Comparison of ENCODE assay signal across 16 cellular contexts in genomic region chr4:177251237-177251636, GRCh38. TPM values are rescaled to one million over a fixed set of nuclear protein-coding genes. Genes with fewer than 3 reads are reported as not detected.
A peak's percentile ranks its signal among the peaks of the same experiment; 100 is the strongest.
DNase-seq lines count a peak whose midpoint lies in the region; ATAC-seq and TF ChIP-seq lines count a peak whose summit lies in the region.
"Had no signal": no experiment of that assay in that cellular context is flagged by ENCODE, and none has a peak within 500 bp of the region (broad histone marks: within the 10 kb centered on the region; RNA-seq: fewer than 3 reads in every experiment).

No MANE protein-coding gene starts in this region.

- no peaks in the 10 kb centered on the region for H3K9me3 Mint-ChIP-seq in activated naive CD8-positive, alpha-beta T cell treated with anti-CD3 and anti-CD28 coated beads for 36 hours
- no peaks in the 10 kb centered on the region for H3K9me3 Mint-ChIP-seq in activated naive CD8-positive, alpha-beta T cell treated with anti-CD3 and anti-CD28 coated beads, Interleukin-2, amount 50 U/mL, for 24 hours
- no peaks in the 10 kb centered on the region for H3K9me3 Mint-ChIP-seq in activated T-helper 1 cell treated with anti-CD3 and anti-CD28 coated beads, Interleukin-12 subunit alpha, Interleukin-12 subunit beta, Interleukin-2, Interleukin-4 antibody, amounts not matched to agents 30 ng/mL and 10 ng/mL and 1 ng/mL, durations not matched to agents 14 hours and 24 hours and 36 hours
- H3K9me3 Mint-ChIP-seq: natural killer cell treated with Interleukin-12 subunit alpha and Interleukin-12 subunit beta and Interleukin-15 and Interleukin-18, amount 100 ng/mL, for 72 hours had no signal

- H3K4me1 ChIP-seq in transverse colon: peaks cover 0 to 12% (median 0%) of the 10 kb centered on the region in 4 donors
- no peaks in the 10 kb centered on the region for H3K4me1 ChIP-seq in left ventricle myocardium inferior

- no peak for TF ChIP-seq CTCF in transverse colon (IDR thresholded peaks at IDR 0.05)
- no peak for TF ChIP-seq CTCF in left ventricle myocardium inferior (IDR thresholded peaks at IDR 0.05; ENCODE audit: borderline replicate concordance)
- TF ChIP-seq CTCF in foreskin fibroblast (IDR thresholded peaks at IDR 0.05; ENCODE audit: low read depth, low read length): no peak

- intact Hi-C loops in activated T-helper 1 cell treated with anti-CD3 and anti-CD28 coated beads, Interleukin-12 subunit alpha, Interleukin-12 subunit beta, Interleukin-2, Interleukin-4 antibody, amounts not matched to agents 30 ng/mL and 10 ng/mL and 1 ng/mL, durations not matched to agents 14 hours and 24 hours and 36 hours (cut with micrococcal nuclease): loop anchor here (2.0 kb wide), 2 partner anchors 148 to 190 kb away; no protein-coding TSS in a partner anchor
- intact Hi-C loops in transverse colon (cut with DNase I; ENCODE audit: low total_unique reads) (no loop called here), left ventricle myocardium inferior (cut with micrococcal nuclease) (loop anchor here (5.0 kb wide), 1 partner anchor 86 kb away; no protein-coding TSS in a partner anchor)

- H3K4me1 Mint-ChIP-seq in activated naive CD8-positive, alpha-beta T cell treated with anti-CD3 and anti-CD28 coated beads for 36 hours: peaks cover 8% of the 10 kb centered on the region
- H3K4me1 Mint-ChIP-seq in activated naive CD8-positive, alpha-beta T cell treated with anti-CD3 and anti-CD28 coated beads, Interleukin-2, amount 50 U/mL, for 24 hours: peaks cover 10% of the 10 kb centered on the region
- H3K4me1 Mint-ChIP-seq in activated T-helper 1 cell treated with anti-CD3 and anti-CD28 coated beads, Interleukin-12 subunit alpha, Interleukin-12 subunit beta, Interleukin-2, Interleukin-4 antibody, amounts not matched to agents 30 ng/mL and 10 ng/mL and 1 ng/mL, durations not matched to agents 14 hours and 24 hours and 36 hours (ENCODE audit: low read depth): peaks cover 15% of the 10 kb centered on the region

- no peaks in the 10 kb centered on the region for H3K36me3 Mint-ChIP-seq in activated naive CD8-positive, alpha-beta T cell treated with anti-CD3 and anti-CD28 coated beads for 36 hours
- no peaks in the 10 kb centered on the region for H3K36me3 Mint-ChIP-seq in activated naive CD8-positive, alpha-beta T cell treated with anti-CD3 and anti-CD28 coated beads, Interleukin-2, amount 50 U/mL, for 24 hours (ENCODE audit: low read depth)
- no peaks in the 10 kb centered on the region for H3K36me3 Mint-ChIP-seq in activated T-helper 1 cell treated with anti-CD3 and anti-CD28 coated beads, Interleukin-12 subunit alpha, Interleukin-12 subunit beta, Interleukin-2, Interleukin-4 antibody, amounts not matched to agents 30 ng/mL and 10 ng/mL and 1 ng/mL, durations not matched to agents 14 hours and 24 hours and 36 hours (ENCODE audit: low read depth)
- H3K36me3 Mint-ChIP-seq: natural killer cell treated with Interleukin-12 subunit alpha and Interleukin-12 subunit beta and Interleukin-15 and Interleukin-18, amount 100 ng/mL, for 72 hours had no signal

- H3K4me3 Mint-ChIP-seq in activated naive CD8-positive, alpha-beta T cell treated with anti-CD3 and anti-CD28 coated beads for 36 hours: no peak overlapping the region
- H3K4me3 Mint-ChIP-seq in activated naive CD8-positive, alpha-beta T cell treated with anti-CD3 and anti-CD28 coated beads, Interleukin-2, amount 50 U/mL, for 24 hours: no peak overlapping the region
- H3K4me3 Mint-ChIP-seq in activated T-helper 1 cell treated with anti-CD3 and anti-CD28 coated beads, Interleukin-12 subunit alpha, Interleukin-12 subunit beta, Interleukin-2, Interleukin-4 antibody, amounts not matched to agents 30 ng/mL and 10 ng/mL and 1 ng/mL, durations not matched to agents 14 hours and 24 hours and 36 hours: no peak overlapping the region
- H3K4me3 Mint-ChIP-seq: natural killer cell treated with Interleukin-12 subunit alpha and Interleukin-12 subunit beta and Interleukin-15 and Interleukin-18, amount 100 ng/mL, for 72 hours had no signal

- no peaks in the 10 kb centered on the region for H3K27me3 ChIP-seq in transverse colon
- peaks cover 7% of the 10 kb centered on the region for H3K27me3 ChIP-seq in left ventricle myocardium inferior (ENCODE audit: low read depth)

- no peak overlapping the region for H3K4me3 ChIP-seq in transverse colon
- H3K4me3 ChIP-seq in left ventricle myocardium inferior: no peak overlapping the region
- H3K4me3 ChIP-seq in foreskin fibroblast (ENCODE audit: low read depth in 1 of 2, low read length in 2 of 2): no peak overlapping the region
- H3K4me3 ChIP-seq: thoracic aorta had no signal

- no peak for ATAC-seq in activated naive CD8-positive, alpha-beta T cell treated with anti-CD3 and anti-CD28 coated beads, Interleukin-2, amount 50 U/mL, for 24 hours
- ATAC-seq: natural killer cell treated with Interleukin-12 subunit alpha and Interleukin-12 subunit beta and Interleukin-15 and Interleukin-18, amount 100 ng/mL, for 72 hours had no signal

- TF ChIP-seq EP300 in transverse colon (IDR thresholded peaks at IDR 0.05; ENCODE audit: low read depth): no peak

- peaks cover 16% of the 10 kb centered on the region for H3K27me3 Mint-ChIP-seq in activated naive CD8-positive, alpha-beta T cell treated with anti-CD3 and anti-CD28 coated beads for 36 hours
- H3K27me3 Mint-ChIP-seq in activated naive CD8-positive, alpha-beta T cell treated with anti-CD3 and anti-CD28 coated beads, Interleukin-2, amount 50 U/mL, for 24 hours: peaks cover 11% of the 10 kb centered on the region
- H3K27me3 Mint-ChIP-seq in activated T-helper 1 cell treated with anti-CD3 and anti-CD28 coated beads, Interleukin-12 subunit alpha, Interleukin-12 subunit beta, Interleukin-2, Interleukin-4 antibody, amounts not matched to agents 30 ng/mL and 10 ng/mL and 1 ng/mL, durations not matched to agents 14 hours and 24 hours and 36 hours (ENCODE audit: insufficient read depth): peaks cover 18% of the 10 kb centered on the region

- no peaks in the 10 kb centered on the region for H3K9me3 ChIP-seq in transverse colon
- H3K9me3 ChIP-seq in left ventricle myocardium inferior (replicated peaks): no peaks in the 10 kb centered on the region
- H3K9me3 ChIP-seq: thoracic aorta had no signal

- no peaks in the 10 kb centered on the region for H3K36me3 ChIP-seq in transverse colon
- no peaks in the 10 kb centered on the region for H3K36me3 ChIP-seq in left ventricle myocardium inferior
- H3K36me3 ChIP-seq: thoracic aorta had no signal

- no peak for TF ChIP-seq POLR2A in transverse colon (IDR thresholded peaks at IDR 0.05)

- no peak overlapping the region for H3K27ac Mint-ChIP-seq in activated naive CD8-positive, alpha-beta T cell treated with anti-CD3 and anti-CD28 coated beads for 36 hours
- no peak overlapping the region for H3K27ac Mint-ChIP-seq in activated naive CD8-positive, alpha-beta T cell treated with anti-CD3 and anti-CD28 coated beads, Interleukin-2, amount 50 U/mL, for 24 hours
- no peak overlapping the region for H3K27ac Mint-ChIP-seq in activated T-helper 1 cell treated with anti-CD3 and anti-CD28 coated beads, Interleukin-12 subunit alpha, Interleukin-12 subunit beta, Interleukin-2, Interleukin-4 antibody, amounts not matched to agents 30 ng/mL and 10 ng/mL and 1 ng/mL, durations not matched to agents 14 hours and 24 hours and 36 hours
- H3K27ac Mint-ChIP-seq: natural killer cell treated with Interleukin-12 subunit alpha and Interleukin-12 subunit beta and Interleukin-15 and Interleukin-18, amount 100 ng/mL, for 72 hours had no signal

- peak; percentile 8 for DNase-seq in activated naive CD8-positive, alpha-beta T cell treated with anti-CD3 and anti-CD28 coated beads for 36 hours
- no peak for DNase-seq in activated naive CD8-positive, alpha-beta T cell treated with anti-CD3 and anti-CD28 coated beads, Interleukin-2, amount 50 U/mL, for 24 hours
- peak; percentile 87 for DNase-seq in NOMO-1 treated with DMSO at 0.1 percent for 48 hours (lab: John Stamatoyannopoulos, UW; ENCODE audit: unreplicated experiment)
- DNase-seq in activated T-helper 1 cell treated with anti-CD3 and anti-CD28 coated beads, Interleukin-12 subunit alpha, Interleukin-12 subunit beta, Interleukin-2, Interleukin-4 antibody, amounts not matched to agents 30 ng/mL and 10 ng/mL and 1 ng/mL, durations not matched to agents 14 hours and 24 hours and 36 hours (ENCODE audit: low spot score): peak; percentile 3
- peak; percentile 15 for DNase-seq in transverse colon
- no peak for DNase-seq in left ventricle myocardium inferior
- DNase-seq in amniotic stem cell (lab: John Stamatoyannopoulos, UW): no peak
- no peak for DNase-seq in foreskin fibroblast
- DNase-seq: aorta, COR-L47, EL, NCI-H2029 treated with DMSO at 0.1 percent for 48 hours, NCI-H748 treated with DMSO at 0.1 percent for 48 hours, posterior cingulate gyrus had no signal

- H3K27ac ChIP-seq in transverse colon: no peak overlapping the region
- no peak overlapping the region for H3K27ac ChIP-seq in left ventricle myocardium inferior (replicated peaks)
- H3K27ac ChIP-seq: thoracic aorta had no signal

- 24 to 38% methylated on average over 7 of the region's 7 CpGs for WGBS in transverse colon (ENCODE audit: low coverage in 1 of 2), 2 donors

- in situ Hi-C loops in transverse colon (cut with MboI; ENCODE audit: low pct_ligation_motif_present in 1 of 4, low pct_unique_long_range_greater_than_20kb in 1 of 4, low sequenced_read_pairs in 3 of 4): no loop called here

RNA-seq across cellular contexts. Expression of gene NEIL3, which starts 58.4 kb away (rescaled TPM):
- total RNA-seq in activated naive CD8-positive, alpha-beta T cell treated with anti-CD3 and anti-CD28 coated beads for 36 hours: 10 to 100 TPM; 14.7 to 15.2 TPM
- 12.9 and 13.6 TPM in 2 replicates for total RNA-seq in activated T-helper 1 cell treated with anti-CD3 and anti-CD28 coated beads, Interleukin-12 subunit alpha, Interleukin-12 subunit beta, Interleukin-2, Interleukin-4 antibody, amounts not matched to agents 30 ng/mL and 10 ng/mL and 1 ng/mL, durations not matched to agents 14 hours and 24 hours and 36 hours
- total RNA-seq in transverse colon (under 1 TPM in 2 of 4 donors, not detected in 2; 0.41 to 0.95 TPM), left ventricle myocardium inferior (0.11 TPM)
- total RNA-seq: thoracic aorta had no signal

Comparison
In these comparisons a context has a peak if more than half of its experiments do, and no peak if none do; other contexts are left out.
1. DNase-seq: peak in activated naive CD8-positive, alpha-beta T cell treated with anti-CD3 and anti-CD28 coated beads for 36 hours (single experiment), NOMO-1 treated with DMSO at 0.1 percent for 48 hours (single experiment), activated T-helper 1 cell treated with anti-CD3 and anti-CD28 coated beads, Interleukin-12 subunit alpha, Interleukin-12 subunit beta, Interleukin-2, Interleukin-4 antibody, amounts not matched to agents 30 ng/mL and 10 ng/mL and 1 ng/mL, durations not matched to agents 14 hours and 24 hours and 36 hours (single experiment) and transverse colon (single experiment); none in activated naive CD8-positive, alpha-beta T cell treated with anti-CD3 and anti-CD28 coated beads, Interleukin-2, amount 50 U/mL, for 24 hours (single experiment), left ventricle myocardium inferior (single experiment), amniotic stem cell (single experiment) and foreskin fibroblast (0 of 2).